Comparison of ENCODE assay signal across 18 cellular contexts in genomic region chr9:107756091-107756490, GRCh38.
A peak's percentile ranks its signal among the peaks of the same experiment; 100 is the strongest.
DNase-seq lines count a peak whose midpoint lies in the region; ATAC-seq, FAIRE-seq and TF ChIP-seq lines count a peak whose summit lies in the region.
"Had no signal": no experiment of that assay in that cellular context is flagged by ENCODE, and none has a peak within 500 bp of the region (broad histone marks: within the 10 kb centered on the region; RNA-seq: fewer than 3 reads in every experiment).

No MANE protein-coding gene starts in this region.

- H3K23ac ChIP-seq in IMR-90 (ENCODE audit: low read depth, low read length) (no peak overlapping the region), trophoblast cell (ENCODE audit: low read length) (no peak overlapping the region)

- H2BK5ac ChIP-seq in IMR-90 (ENCODE audit: low read depth, low read length, poor library complexity, severe bottlenecking) (no peak overlapping the region), trophoblast cell (ENCODE audit: low read depth, low read length, poor library complexity) (no peak overlapping the region)

- no peak overlapping the region for H2AK9ac ChIP-seq in IMR-90 (replicated peaks; ENCODE audit: low read depth, low read length, poor library complexity)

- no peak overlapping the region for H3K9ac ChIP-seq in IMR-90 (ENCODE audit: low read depth, low read length)
- H3K9ac ChIP-seq in trophoblast cell (ENCODE audit: low read length): no peak overlapping the region

- FAIRE-seq in A549 (lab: Jason Lieb, UNC): no peak
- FAIRE-seq: D721Med, G401.6, GM12891, H1 had no signal

- no peak for TF ChIP-seq EP300 in A549 (IDR thresholded peaks at IDR 0.05)

- peak overlapping the region; percentile 56; the same call in 1 of the 2 replicates for H2BK120ac ChIP-seq in IMR-90 (ENCODE audit: low read depth, low read length)
- no peak overlapping the region for H2BK120ac ChIP-seq in trophoblast cell (ENCODE audit: insufficient read depth, low read length, poor library complexity)

- H3K18ac ChIP-seq in IMR-90 (ENCODE audit: low read depth, low read length) (no peak overlapping the region), trophoblast cell (ENCODE audit: low read length) (no peak overlapping the region)

- H3K27ac ChIP-seq in A549: peak overlapping the region; percentile 57 to 82; a peak in 5 of 6 replicates
- no peak overlapping the region for H3K27ac ChIP-seq in IMR-90 (ENCODE audit: insufficient read depth, low read length)
- peak overlapping the region; percentile 54 for H3K27ac ChIP-seq in SJSA1
- H3K27ac ChIP-seq in trophoblast cell (ENCODE audit: low read depth, low read length): no peak overlapping the region
- H3K27ac ChIP-seq: C4-2B had no signal

- H3K9me1 ChIP-seq in IMR-90 (ENCODE audit: insufficient read depth, low read length): peaks cover 4% of the 10 kb centered on the region; the same call in 1 of the 2 replicates

- 88% methylated on average over 1 of the region's 1 CpG for WGBS in A549 (ENCODE audit: missing lambda C conversion rate)
- no CpG with 5 or more reads among the region's 1 CpG for WGBS in IMR-90 (ENCODE audit: extremely low coverage in 2 of 2, insufficient read length in 1 of 2), 2 experiments
- no CpG with 5 or more reads among the region's 1 CpG for WGBS in trophoblast cell (ENCODE audit: extremely low coverage, insufficient coverage, insufficient read length)

- no peak overlapping the region for H4K8ac ChIP-seq in IMR-90 (ENCODE audit: low read depth in 2 of 2, low read length in 2 of 2)
- H4K8ac ChIP-seq in trophoblast cell (ENCODE audit: low read depth, low read length): no peak overlapping the region

- H4K20me1 ChIP-seq in IMR-90 (ENCODE audit: insufficient read depth, low read length): no peaks in the 10 kb centered on the region

- TF ChIP-seq RAD21 in A549 (conservative IDR thresholded peaks at IDR 0.05 in 1 of 2, IDR thresholded peaks at IDR 0.05 in 1 of 2) (no peak), IMR-90 (IDR thresholded peaks at IDR 0.05; ENCODE audit: low read length) (no peak)

- no peak overlapping the region for H3K4me3 ChIP-seq in A549
- H3K4me3 ChIP-seq in IMR-90 (ENCODE audit: insufficient read depth, low read depth, low read length): no peak overlapping the region
- no peak overlapping the region for H3K4me3 ChIP-seq in SJSA1
- no peak overlapping the region for H3K4me3 ChIP-seq in trophoblast cell (ENCODE audit: low read depth, low read length)
- H3K4me3 ChIP-seq: HAP-1 had no signal

- TF ChIP-seq POLR2A in A549 (IDR thresholded peaks at IDR 0.05; ENCODE audit: low read length): no peak
- no peak for TF ChIP-seq POLR2A in IMR-90 (IDR thresholded peaks at IDR 0.05; ENCODE audit: low read depth, low read length)

- dilution Hi-C loops in IMR-90 (cut with HindIII; ENCODE audit: low sequenced_read_pairs, unreplicated experiment): no loop called here

- H3K14ac ChIP-seq in IMR-90 (replicated peaks; ENCODE audit: low read depth, low read length): no peak overlapping the region
- no peak overlapping the region for H3K14ac ChIP-seq in trophoblast cell (ENCODE audit: low read length)

- H2BK12ac ChIP-seq in trophoblast cell (ENCODE audit: low read length): no peak overlapping the region

- H4K5ac ChIP-seq in IMR-90 (ENCODE audit: low read depth, low read length): no peak overlapping the region

- H2BK20ac ChIP-seq in IMR-90 (ENCODE audit: low read depth, low read length): peak overlapping the region; percentile 31; the same call in 1 of the 2 replicates

- H3K79me2 ChIP-seq in trophoblast cell (ENCODE audit: control insufficient read depth, insufficient read depth, low read length, poor library complexity): no peaks in the 10 kb centered on the region

- no peak overlapping the region for H4K12ac ChIP-seq in trophoblast cell (ENCODE audit: low read depth, low read length)

- H4K91ac ChIP-seq in IMR-90 (ENCODE audit: insufficient read depth, low read depth, low read length) (0 out of 2 replicates have a peak overlapping the region, but pooled peaks have one; percentile 24), trophoblast cell (ENCODE audit: low read depth, low read length) (no peak overlapping the region)

- no peaks in the 10 kb centered on the region for H3K36me3 ChIP-seq in IMR-90 (ENCODE audit: control insufficient read depth, insufficient read depth, low read length)
- H3K36me3 ChIP-seq in SJSA1: no peaks in the 10 kb centered on the region
- no peaks in the 10 kb centered on the region for H3K36me3 ChIP-seq in trophoblast cell (ENCODE audit: control insufficient read depth in 1 of 2, insufficient read depth in 2 of 2, low read length in 2 of 2)
- H3K36me3 ChIP-seq: BE2C, HAP-1 had no signal

- no peak overlapping the region for H2AFZ ChIP-seq in IMR-90 (replicated peaks; ENCODE audit: low read length, poor library complexity)
- no peak overlapping the region for H2AFZ ChIP-seq in trophoblast cell (ENCODE audit: insufficient read depth, low read length, poor library complexity)

- H3K4me2 ChIP-seq in A549 (no peak overlapping the region), IMR-90 (ENCODE audit: low read depth, low read length) (no peak overlapping the region), trophoblast cell (ENCODE audit: low read length) (no peak overlapping the region)

- ATAC-seq in A549 (no peak), IMR-90 (ENCODE audit: low read depth) (no peak), HG02938 (IDR thresholded peaks at IDR 0.05; ENCODE audit: unreplicated experiment) (no peak), HG03469 (IDR thresholded peaks at IDR 0.05; ENCODE audit: unreplicated experiment) (no peak)

- H3K4me1 ChIP-seq in A549 (peaks cover 34% of the 10 kb centered on the region), IMR-90 (ENCODE audit: control insufficient read depth, insufficient read depth, low read length) (peaks cover 11% of the 10 kb centered on the region), SJSA1 (replicated peaks) (peaks cover 33% of the 10 kb centered on the region), trophoblast cell (ENCODE audit: control insufficient read depth in 1 of 2, insufficient read depth in 2 of 2, low read length in 2 of 2) (peaks cover 6% of the 10 kb centered on the region in 2 experiments)
- H3K4me1 ChIP-seq: BE2C, HAP-1 had no signal

- H2BK15ac ChIP-seq in IMR-90 (ENCODE audit: low read depth, low read length): peak overlapping the region; percentile 67; the same call in 1 of the 3 replicates

- H3K9me3 ChIP-seq in A549 (no peaks in the 10 kb centered on the region), IMR-90 (ENCODE audit: control insufficient read depth, insufficient read depth, low read length) (no peaks in the 10 kb centered on the region), SJSA1 (replicated peaks) (no peaks in the 10 kb centered on the region), trophoblast cell (ENCODE audit: insufficient read depth, low read depth, low read length) (no peaks in the 10 kb centered on the region)
- H3K9me3 ChIP-seq: BE2C, HAP-1 had no signal

- H3K4ac ChIP-seq in IMR-90 (ENCODE audit: low read depth, low read length) (peak overlapping the region; percentile 45; the same call in 1 of the 2 replicates), trophoblast cell (ENCODE audit: low read depth, low read length) (no peak overlapping the region)

- H3K27me3 ChIP-seq in IMR-90 (ENCODE audit: control insufficient read depth, insufficient read depth, low read length): no peaks in the 10 kb centered on the region
- H3K27me3 ChIP-seq in SJSA1 (replicated peaks): no peaks in the 10 kb centered on the region
- no peaks in the 10 kb centered on the region for H3K27me3 ChIP-seq in trophoblast cell (ENCODE audit: insufficient read depth, low read length)
- H3K27me3 ChIP-seq: BE2C had no signal

- H2AK5ac ChIP-seq in IMR-90 (ENCODE audit: low read depth, low read length): no peak overlapping the region; the same call in 1 of the 2 replicates
- no peak overlapping the region for H2AK5ac ChIP-seq in trophoblast cell (ENCODE audit: low read length)

- H3K56ac ChIP-seq in IMR-90 (ENCODE audit: extremely low read depth, insufficient read depth, low read length): no peak overlapping the region

- in situ Hi-C loops in IMR-90 (cut with MboI; ENCODE audit: low sequenced_read_pairs): no loop called here

- TF ChIP-seq CTCF in A549 (IDR thresholded peaks at IDR 0.05) (no peak), IMR-90 (conservative IDR thresholded peaks at IDR 0.05; ENCODE audit: low read depth, low read length) (no peak)

- H3K79me1 ChIP-seq in IMR-90 (ENCODE audit: low read depth in 1 of 2, low read length in 2 of 2) (no peaks in the 10 kb centered on the region), trophoblast cell (ENCODE audit: low read length) (peaks cover 2% of the 10 kb centered on the region)

- CTCF ChIA-PET in A549 (lab: Yijun Ruan, JAX): no interaction called here
- CTCF ChIA-PET in IMR-90 (lab: Yijun Ruan, JAX): interaction anchor here (1.0 kb wide), 1 partner anchor 14 kb away, joined by 3 read pairs; no protein-coding TSS in a partner anchor

- no TSS peak for BruUV-seq in IMR-90 (replicated peaks; lab: Mats Ljungman, UMichigan)

- POLR2A ChIA-PET in A549 (lab: Yijun Ruan, JAX): interaction anchor here (0.6 kb wide), 1 partner anchor 293 kb away, joined by 3 read pairs; no protein-coding TSS in a partner anchor
- POLR2A ChIA-PET in IMR-90 (lab: Charles Lee; ENCODE audit: unreplicated experiment): no interaction called here

- intact Hi-C loops in IMR-90 (cut with micrococcal nuclease): loop anchor here (10.0 kb wide), 1 partner anchor 409 kb away; no protein-coding TSS in a partner anchor

- DNase-seq in A549 (ENCODE audit: low read depth in 1 of 2, low spot score in 1 of 2) (no peak), IMR-90 (no peak), SJSA1 (ENCODE audit: low read depth in 1 of 2, low spot score in 2 of 2) (no peak), trophoblast cell (peak; percentile 75 to 91), amygdala (lab: John Stamatoyannopoulos, UW) (no peak), occipital lobe (lab: John Stamatoyannopoulos, UW) (no peak)
- DNase-seq: BE2C; CD4-positive, alpha-beta memory T cell; DMS153; DMS79 treated with DMSO at 0.1 percent for 48 hours had no signal

TF ChIP-seq in A549, 52 proteins besides CTCF, POLR2A, EP300 and RAD21 (continues in another document):
- TF ChIP-seq CBX8 (IDR thresholded peaks at IDR 0.05) (no peak), RCOR1 (IDR thresholded peaks at IDR 0.05; ENCODE audit: low read depth, low read length) (no peak)

TF ChIP-seq in IMR-90, 13 proteins besides CTCF, POLR2A, EP300 and RAD21:
- TF ChIP-seq NFE2L2 (IDR thresholded peaks at IDR 0.05; ENCODE audit: low read depth, low read length): no peak

Comparison
In these comparisons a context has a peak if more than half of its experiments do, and no peak if none do; other contexts are left out.
1. DNase-seq: peak in trophoblast cell (2 of 2); none in A549 (0 of 2), IMR-90 (single experiment), SJSA1 (0 of 2), amygdala (0 of 56) and occipital lobe (single experiment).
2. H3K27ac ChIP-seq: peak in A549 (2 of 2) and SJSA1 (single experiment); none in IMR-90 (single experiment) and trophoblast cell (single experiment).